31 cellular contexts compared by ENCODE assay signal in the genomic region with DNA sequence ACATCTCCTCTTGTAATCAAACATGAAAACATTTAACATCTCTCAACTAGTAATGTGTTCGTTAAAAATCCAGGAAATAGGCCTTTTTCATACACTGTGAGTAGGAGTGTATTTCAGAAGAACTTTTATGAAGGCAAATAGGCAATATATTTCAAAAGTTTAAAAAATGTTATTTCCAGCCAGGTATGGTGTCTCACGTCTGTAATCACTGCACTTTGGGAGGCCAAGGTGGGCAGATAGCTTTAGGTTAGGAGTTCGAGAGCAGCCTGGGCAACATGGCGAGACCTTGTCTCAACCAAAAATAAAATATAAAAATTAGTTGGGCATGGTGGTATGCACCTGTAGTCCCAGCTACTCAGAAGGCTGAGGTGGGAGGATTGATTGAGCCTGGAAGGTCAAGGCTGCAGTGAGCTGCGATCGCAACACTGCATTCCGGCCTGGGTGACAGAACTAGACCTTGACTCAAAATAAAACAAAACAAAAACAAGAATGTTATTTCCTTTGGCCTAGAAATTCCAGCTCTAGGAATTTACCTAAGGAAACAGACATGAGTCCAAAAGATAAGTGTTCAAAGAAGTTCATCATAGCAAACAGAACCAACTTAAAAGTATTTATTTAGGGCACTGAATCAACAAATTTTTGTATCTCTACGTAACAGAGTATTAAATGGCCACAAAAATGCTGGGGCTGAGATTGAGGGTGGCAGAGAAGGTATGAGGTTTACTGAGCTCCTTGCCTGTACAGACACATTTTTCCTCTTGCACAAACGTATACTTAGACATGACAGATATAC.
"Had no signal": no experiment of that assay in that cellular context is flagged by ENCODE, and none has a peak within 500 bp of the region (broad histone marks: within the 10 kb centered on the region; RNA-seq: fewer than 3 reads in every experiment).

No MANE protein-coding gene starts in this region.

- H3K27me3 Mint-ChIP-seq: activated CD4-positive, alpha-beta T cell treated with anti-CD3 and anti-CD28 coated beads, Interleukin-2, amount 10 ng/mL, durations not matched to agents 24 days and 14 days; activated CD8-positive, alpha-beta T cell treated with anti-CD3 and anti-CD28 coated beads for 36 hours; activated naive CD4-positive, alpha-beta T cell treated with anti-CD3 and anti-CD28 coated beads, Interleukin-2, amount 10 ng/mL, durations not matched to agents 7 days and 5 days; activated naive CD8-positive, alpha-beta T cell; activated naive CD8-positive, alpha-beta T cell treated with anti-CD3 and anti-CD28 coated beads, Interleukin-2, amount 50 U/mL, for 24 hours; central memory CD8-positive, alpha-beta T cell had no signal

- H3K4me1 Mint-ChIP-seq: activated CD4-positive, alpha-beta T cell treated with anti-CD3 and anti-CD28 coated beads, Interleukin-2, amount 10 ng/mL, durations not matched to agents 24 days and 14 days; activated naive CD4-positive, alpha-beta T cell treated with anti-CD3 and anti-CD28 coated beads, Interleukin-2, amount 10 ng/mL, durations not matched to agents 7 days and 5 days; activated naive CD8-positive, alpha-beta T cell treated with anti-CD3 and anti-CD28 coated beads, Interleukin-2, amount 50 U/mL, for 24 hours; central memory CD8-positive, alpha-beta T cell had no signal

- H3K4me3 ChIP-seq: cardiac muscle cell, MG63, Peyer's patch, SJSA1 had no signal

- DNase-seq: activated CD4-positive, alpha-beta T cell treated with anti-CD3 and anti-CD28 coated beads, Interleukin-2, amount 10 ng/mL, durations not matched to agents 24 days and 14 days; activated CD4-positive, alpha-beta T cell treated with anti-CD3 and anti-CD28 coated beads, Interleukin-2, amount 50 U/mL, for 4 hours; activated CD8-positive, alpha-beta T cell treated with anti-CD3 and anti-CD28 coated beads for 36 hours; activated gamma-delta T cell treated with Interleukin-2 at 50 U/mL for 16 hours; activated naive CD4-positive, alpha-beta T cell treated with anti-CD3 and anti-CD28 coated beads, Interleukin-2, amount 10 ng/mL, durations not matched to agents 7 days and 5 days; activated naive CD8-positive, alpha-beta T cell treated with anti-CD3 and anti-CD28 coated beads, Interleukin-2, amount 50 U/mL, for 24 hours; activated T-cell treated with anti-CD3 and anti-CD28 coated beads, Interleukin-2, amount 50 U/mL, for 1 hour; brain microvascular endothelial cell; Kasumi-1; KG1; MG63; NCI-H1048; NCI-H1105 treated with DMSO at 0.1 percent for 48 hours; NCI-H1436; NCI-H1694; NCI-H2029; NCI-H345; NCI-H524 treated with DMSO at 0.1 percent for 48 hours; PC-3; Peyer's patch; RPMI8226; SHP77 treated with DMSO at 0.1 percent for 48 hours; SK-N-SH had no signal

- H3K9ac ChIP-seq: SK-N-SH had no signal

- H3K27ac Mint-ChIP-seq: activated CD4-positive, alpha-beta T cell treated with anti-CD3 and anti-CD28 coated beads, Interleukin-2, amount 10 ng/mL, durations not matched to agents 24 days and 14 days; activated CD8-positive, alpha-beta T cell treated with anti-CD3 and anti-CD28 coated beads for 36 hours; activated naive CD4-positive, alpha-beta T cell treated with anti-CD3 and anti-CD28 coated beads, Interleukin-2, amount 10 ng/mL, durations not matched to agents 7 days and 5 days; activated naive CD8-positive, alpha-beta T cell; activated naive CD8-positive, alpha-beta T cell treated with anti-CD3 and anti-CD28 coated beads, Interleukin-2, amount 50 U/mL, for 24 hours; activated T-helper 1 cell treated with anti-CD3 and anti-CD28 coated beads, Interleukin-12 subunit alpha, Interleukin-12 subunit beta, Interleukin-2, Interleukin-4 antibody, amounts not matched to agents 30 ng/mL and 10 ng/mL and 1 ng/mL, durations not matched to agents 14 hours and 24 hours and 36 hours; T-helper 1 cell treated with Interleukin-12 subunit alpha and Interleukin-12 subunit beta and Interleukin-4 antibody, amounts not matched to agents 30 μg/mL and 1 μg/mL, for 36 hours; T-helper 2 cell treated with Interferon-gamma antibody and Interleukin-4, amounts not matched to agents 5 μg/mL and 100 μg/mL, for 36 hours had no signal

- H3K36me3 ChIP-seq: brain microvascular endothelial cell, cardiac muscle cell, MG63, Peyer's patch, SJSA1 had no signal

- FAIRE-seq: TTC549 had no signal

- H3K9me3 ChIP-seq: Peyer's patch had no signal

- H3K4me3 Mint-ChIP-seq: activated CD4-positive, alpha-beta T cell treated with anti-CD3 and anti-CD28 coated beads, Interleukin-2, amount 10 ng/mL, durations not matched to agents 24 days and 14 days; activated CD8-positive, alpha-beta T cell treated with anti-CD3 and anti-CD28 coated beads for 36 hours; activated naive CD4-positive, alpha-beta T cell treated with anti-CD3 and anti-CD28 coated beads, Interleukin-2, amount 10 ng/mL, durations not matched to agents 7 days and 5 days; activated naive CD8-positive, alpha-beta T cell; activated naive CD8-positive, alpha-beta T cell treated with anti-CD3 and anti-CD28 coated beads, Interleukin-2, amount 50 U/mL, for 24 hours; activated T-helper 1 cell treated with anti-CD3 and anti-CD28 coated beads, Interleukin-12 subunit alpha, Interleukin-12 subunit beta, Interleukin-2, Interleukin-4 antibody, amounts not matched to agents 30 ng/mL and 10 ng/mL and 1 ng/mL, durations not matched to agents 14 hours and 24 hours and 36 hours; central memory CD8-positive, alpha-beta T cell; T-helper 1 cell treated with Interleukin-12 subunit alpha and Interleukin-12 subunit beta and Interleukin-4 antibody, amounts not matched to agents 30 μg/mL and 1 μg/mL, for 36 hours; T-helper 2 cell treated with Interferon-gamma antibody and Interleukin-4, amounts not matched to agents 5 μg/mL and 100 μg/mL, for 36 hours had no signal

- H3K27ac ChIP-seq: brain microvascular endothelial cell, cardiac muscle cell, Peyer's patch, SJSA1 had no signal

- H3K4me2 ChIP-seq: SK-N-SH had no signal

- ATAC-seq: activated CD8-positive, alpha-beta T cell treated with anti-CD3 and anti-CD28 coated beads for 36 hours; activated naive CD8-positive, alpha-beta T cell treated with anti-CD3 and anti-CD28 coated beads, Interleukin-2, amount 50 U/mL, for 24 hours; PC-3 had no signal

- H3K27me3 ChIP-seq: brain microvascular endothelial cell, cardiac muscle cell, MG63, Peyer's patch, SJSA1 had no signal
